Comparison of ENCODE assay signal across 16 cellular contexts in genomic region chr10:30902621-30903396, GRCh38.
DNase-seq lines count a peak whose midpoint lies in the region; ATAC-seq and TF ChIP-seq lines count a peak whose summit lies in the region.
"Had no signal": no experiment of that assay in that cellular context is flagged by ENCODE, and none has a peak within 500 bp of the region (broad histone marks: within the 10 kb centered on the region; RNA-seq: fewer than 3 reads in every experiment).

No MANE protein-coding gene starts in this region.

- TF ChIP-seq EP300 in gastroesophageal sphincter (IDR thresholded peaks at IDR 0.05) (no peak), suprapubic skin (IDR thresholded peaks at IDR 0.05) (no peak), esophagus muscularis mucosa (IDR thresholded peaks at IDR 0.05) (no peak)

- no peaks in the 10 kb centered on the region for H3K9me2 ChIP-seq in GM23248 (ENCODE audit: insufficient read depth)

- H3K27me3 ChIP-seq in GM23248 (replicated peaks; ENCODE audit: insufficient read depth), result no peaks in the 10 kb centered on the region
- no peaks in the 10 kb centered on the region for H3K27me3 ChIP-seq in gastroesophageal sphincter
- H3K27me3 ChIP-seq in suprapubic skin, result no peaks in the 10 kb centered on the region
- H3K27me3 ChIP-seq in esophagus muscularis mucosa, result no peaks in the 10 kb centered on the region

- no peaks in the 10 kb centered on the region for H3K9me3 ChIP-seq in GM23248 (ENCODE audit: low read depth)
- H3K9me3 ChIP-seq in gastroesophageal sphincter, result no peaks in the 10 kb centered on the region
- H3K9me3 ChIP-seq in suprapubic skin, result no peaks in the 10 kb centered on the region
- no peaks in the 10 kb centered on the region for H3K9me3 ChIP-seq in esophagus muscularis mucosa

- H3K27ac ChIP-seq in GM23248, result no peak overlapping the region
- peak overlapping the region in 3 of 4 donors; percentile 32 to 47 (median 42) for H3K27ac ChIP-seq in gastroesophageal sphincter
- H3K27ac ChIP-seq in suprapubic skin, result peak overlapping the region; percentile 64
- peak overlapping the region in 2 of 4 donors; percentile 38 to 50 for H3K27ac ChIP-seq in esophagus muscularis mucosa (replicated peaks in 1 of 4)

- H4K20me1 ChIP-seq in GM23248 (ENCODE audit: insufficient read depth), result no peaks in the 10 kb centered on the region

- no peaks in the 10 kb centered on the region for H3K79me2 ChIP-seq in GM23248 (ENCODE audit: insufficient read depth)

- H3K4me1 ChIP-seq in GM23248 (ENCODE audit: insufficient read depth) (no peaks in the 10 kb centered on the region), gastroesophageal sphincter (peaks cover 0 to 14% (median 0%) of the 10 kb centered on the region in 3 donors), suprapubic skin (peaks cover 3% of the 10 kb centered on the region), esophagus muscularis mucosa (peaks cover 0 to 10% (median 0%) of the 10 kb centered on the region in 4 donors)

- H3F3A ChIP-seq in GM23248 (ENCODE audit: insufficient read depth), result no peaks in the 10 kb centered on the region

- 0 out of 2 replicates have a peak overlapping the region, but pooled peaks have one; percentile 22 for H2AFZ ChIP-seq in GM23248

- DNase-seq in GM23248 (no peak), posterior vena cava (ENCODE audit: low spot score) (peak; percentile 79), suprapubic skin (ENCODE audit: low spot score in 2 of 2) (peak in 1 of 2 donors; percentile 65), esophagus muscularis mucosa (ENCODE audit: extremely low spot score) (no peak)
- DNase-seq in activated CD4-positive, alpha-beta T cell treated with anti-CD3 and anti-CD28 coated beads, Interleukin-2, amount 50 U/mL, for 1 hour, result no peak
- DNase-seq: CD4-positive, CD25-positive, alpha-beta regulatory T cell; EL; GF-D8; Karpas-422; NCI-H1417; NCI-H1694 treated with DMSO at 0.1 percent for 48 hours; NCI-H2081 treated with DMSO at 0.1 percent for 48 hours; NCI-H2171 treated with DMSO at 0.1 percent for 48 hours; NCI-H524 treated with DMSO at 0.1 percent for 48 hours had no signal

- TF ChIP-seq POLR2A in gastroesophageal sphincter (IDR thresholded peaks at IDR 0.05) (no peak), suprapubic skin (IDR thresholded peaks at IDR 0.05) (no peak), esophagus muscularis mucosa (IDR thresholded peaks at IDR 0.05; ENCODE audit: low read depth) (no peak)

- WGBS in GM23248 (ENCODE audit: low coverage in 1 of 2, low lambda C conversion rate in 2 of 2, missing lambda C conversion rate in 2 of 2), 2 experiments, result 50 to 56% methylated on average over 26 to 37 of the region's 37 CpGs
- WGBS in gastroesophageal sphincter (ENCODE audit: low coverage in 1 of 2), 2 donors, result 80% methylated on average over 3 of the region's 37 CpGs; no CpG with 5 or more reads in 1 of the 2 donors
- 92% methylated on average over 11 of the region's 37 CpGs for WGBS in suprapubic skin
- 96% methylated on average over 18 of the region's 37 CpGs for WGBS in esophagus muscularis mucosa

- in situ Hi-C loops in GM23248 (cut with MboI), result no loop called here

- H3K4me3 ChIP-seq in GM23248, result no peak overlapping the region
- H3K4me3 ChIP-seq in gastroesophageal sphincter, result no peak overlapping the region
- no peak overlapping the region for H3K4me3 ChIP-seq in suprapubic skin
- no peak overlapping the region for H3K4me3 ChIP-seq in esophagus muscularis mucosa

- H3K4me2 ChIP-seq in GM23248 (ENCODE audit: unreplicated experiment), result no peak overlapping the region

- TF ChIP-seq CTCF in gastroesophageal sphincter (IDR thresholded peaks at IDR 0.05) (no peak), suprapubic skin (IDR thresholded peaks at IDR 0.05) (no peak), esophagus muscularis mucosa (IDR thresholded peaks at IDR 0.05) (no peak)

- no peak overlapping the region for H3K9ac ChIP-seq in GM23248

- ATAC-seq in gastroesophageal sphincter, result peak; percentile 10
- ATAC-seq in GM18519 (IDR thresholded peaks at IDR 0.05; ENCODE audit: low FRiP score, unreplicated experiment), result no peak

- no peaks in the 10 kb centered on the region for H3K36me3 ChIP-seq in GM23248 (ENCODE audit: low read depth)
- H3K36me3 ChIP-seq in gastroesophageal sphincter, result peaks cover 0 to 48% of the 10 kb centered on the region in 2 donors
- peaks cover 9% of the 10 kb centered on the region for H3K36me3 ChIP-seq in suprapubic skin
- H3K36me3 ChIP-seq in esophagus muscularis mucosa, result peaks cover 5 to 50% (median 28%) of the 10 kb centered on the region in 4 donors

- intact Hi-C loops in posterior vena cava (cut with DNase I) (loop anchor here in 1 of 2 donors (10.0 kb wide), 1 partner anchor 302 kb away; no protein-coding TSS in a partner anchor), esophagus muscularis mucosa (cut with DNase I) (no loop called here)
